Comparison of ENCODE assay signal across 37 cellular contexts in genomic region chr2:194264586-194264985, GRCh38.
"Had no signal": no experiment of that assay in that cellular context is flagged by ENCODE, and none has a peak within 500 bp of the region (broad histone marks: within the 10 kb centered on the region; RNA-seq: fewer than 3 reads in every experiment).

No MANE protein-coding gene starts in this region.

- H3K27ac Mint-ChIP-seq: activated B cell treated with CpG ODN at 0.5 μM for 24 hours; activated CD4-positive, alpha-beta memory T cell treated with anti-CD3 and anti-CD28 coated beads for 36 hours; activated CD4-positive, alpha-beta T cell treated with anti-CD3 and anti-CD28 coated beads, Interleukin-2, amount 10 ng/mL, durations not matched to agents 24 days and 14 days; activated CD8-positive, alpha-beta T cell treated with anti-CD3 and anti-CD28 coated beads for 36 hours; activated naive CD4-positive, alpha-beta T cell treated with anti-CD3 and anti-CD28 coated beads, Interleukin-2, amount 10 ng/mL, durations not matched to agents 7 days and 5 days; activated naive CD4-positive, alpha-beta T cell treated with anti-CD3 and anti-CD28 coated beads, Interleukin-2, amount 50 U/mL, for 24 hours; activated naive CD8-positive, alpha-beta T cell; activated naive CD8-positive, alpha-beta T cell treated with anti-CD3 and anti-CD28 coated beads, Interleukin-2, amount 10 ng/mL, durations not matched to agents 7 days and 5 days; activated naive CD8-positive, alpha-beta T cell treated with anti-CD3 and anti-CD28 coated beads, Interleukin-2, amount 50 U/mL, for 24 hours; activated T-cell treated with anti-CD3 and anti-CD28 coated beads, Interleukin-2, amount 50 U/mL, for 72 hours; activated T-helper 1 cell treated with anti-CD3 and anti-CD28 coated beads, Interleukin-12 subunit alpha, Interleukin-12 subunit beta, Interleukin-2, Interleukin-4 antibody, amounts not matched to agents 30 ng/mL and 10 ng/mL and 1 ng/mL, durations not matched to agents 14 hours and 24 hours and 36 hours; activated T-helper 17 cell treated with anti-CD3 and anti-CD28 coated beads, Interleukin-2, amount 50 U/mL, for 72 hours; brain; T-helper 1 cell treated with Interleukin-12 subunit alpha and Interleukin-12 subunit beta and Interleukin-4 antibody, amounts not matched to agents 30 μg/mL and 1 μg/mL, for 36 hours; T-helper 2 cell treated with Interferon-gamma antibody and Interleukin-4, amounts not matched to agents 5 μg/mL and 100 μg/mL, for 36 hours had no signal

- H3K36me3 ChIP-seq: ascending aorta, cardiac muscle cell, WERI-Rb-1 had no signal

- H3K27me3 Mint-ChIP-seq: activated B cell treated with CpG ODN at 0.5 μM for 24 hours; activated CD4-positive, alpha-beta memory T cell treated with anti-CD3 and anti-CD28 coated beads for 36 hours; activated CD4-positive, alpha-beta T cell treated with anti-CD3 and anti-CD28 coated beads, Interleukin-2, amount 10 ng/mL, durations not matched to agents 24 days and 14 days; activated naive CD4-positive, alpha-beta T cell treated with anti-CD3 and anti-CD28 coated beads, Interleukin-2, amount 10 ng/mL, durations not matched to agents 7 days and 5 days; activated naive CD4-positive, alpha-beta T cell treated with anti-CD3 and anti-CD28 coated beads, Interleukin-2, amount 50 U/mL, for 24 hours; activated naive CD8-positive, alpha-beta T cell; activated naive CD8-positive, alpha-beta T cell treated with anti-CD3 and anti-CD28 coated beads, Interleukin-2, amount 10 ng/mL, durations not matched to agents 7 days and 5 days; activated naive CD8-positive, alpha-beta T cell treated with anti-CD3 and anti-CD28 coated beads, Interleukin-2, amount 50 U/mL, for 24 hours; activated T-helper 17 cell treated with anti-CD3 and anti-CD28 coated beads, Interleukin-2, amount 50 U/mL, for 72 hours; central memory CD8-positive, alpha-beta T cell had no signal

- H3K27ac ChIP-seq: ascending aorta, cardiac muscle cell, WERI-Rb-1 had no signal

- H3K9me3 Mint-ChIP-seq: activated B cell treated with CpG ODN at 0.5 μM for 24 hours; activated CD4-positive, alpha-beta memory T cell treated with anti-CD3 and anti-CD28 coated beads for 36 hours; activated CD4-positive, alpha-beta T cell treated with anti-CD3 and anti-CD28 coated beads, Interleukin-2, amount 10 ng/mL, durations not matched to agents 24 days and 14 days; activated CD8-positive, alpha-beta T cell treated with anti-CD3 and anti-CD28 coated beads for 36 hours; activated naive CD4-positive, alpha-beta T cell treated with anti-CD3 and anti-CD28 coated beads, Interleukin-2, amount 10 ng/mL, durations not matched to agents 7 days and 5 days; activated naive CD4-positive, alpha-beta T cell treated with anti-CD3 and anti-CD28 coated beads, Interleukin-2, amount 50 U/mL, for 24 hours; activated naive CD8-positive, alpha-beta T cell treated with anti-CD3 and anti-CD28 coated beads, Interleukin-2, amount 10 ng/mL, durations not matched to agents 7 days and 5 days; activated naive CD8-positive, alpha-beta T cell treated with anti-CD3 and anti-CD28 coated beads, Interleukin-2, amount 50 U/mL, for 24 hours; activated T-cell treated with anti-CD3 and anti-CD28 coated beads, Interleukin-2, amount 50 U/mL, for 4 hours; activated T-cell treated with anti-CD3 and anti-CD28 coated beads, Interleukin-2, amount 50 U/mL, for 72 hours; activated T-helper 1 cell treated with anti-CD3 and anti-CD28 coated beads, Interleukin-12 subunit alpha, Interleukin-12 subunit beta, Interleukin-2, Interleukin-4 antibody, amounts not matched to agents 30 ng/mL and 10 ng/mL and 1 ng/mL, durations not matched to agents 14 hours and 24 hours and 36 hours; activated T-helper 17 cell treated with anti-CD3 and anti-CD28 coated beads, Interleukin-2, amount 50 U/mL, for 72 hours; brain; T-helper 1 cell treated with Interleukin-12 subunit alpha and Interleukin-12 subunit beta and Interleukin-4 antibody, amounts not matched to agents 30 μg/mL and 1 μg/mL, for 36 hours; T-helper 2 cell treated with Interferon-gamma antibody and Interleukin-4, amounts not matched to agents 5 μg/mL and 100 μg/mL, for 36 hours had no signal

- H3K4me1 Mint-ChIP-seq: activated B cell treated with CpG ODN at 0.5 μM for 24 hours; activated CD4-positive, alpha-beta T cell treated with anti-CD3 and anti-CD28 coated beads, Interleukin-2, amount 10 ng/mL, durations not matched to agents 24 days and 14 days; activated naive CD4-positive, alpha-beta T cell treated with anti-CD3 and anti-CD28 coated beads, Interleukin-2, amount 10 ng/mL, durations not matched to agents 7 days and 5 days; activated naive CD4-positive, alpha-beta T cell treated with anti-CD3 and anti-CD28 coated beads, Interleukin-2, amount 50 U/mL, for 24 hours; activated naive CD8-positive, alpha-beta T cell treated with anti-CD3 and anti-CD28 coated beads, Interleukin-2, amount 10 ng/mL, durations not matched to agents 7 days and 5 days; activated naive CD8-positive, alpha-beta T cell treated with anti-CD3 and anti-CD28 coated beads, Interleukin-2, amount 50 U/mL, for 24 hours; activated T-helper 17 cell treated with anti-CD3 and anti-CD28 coated beads, Interleukin-2, amount 50 U/mL, for 72 hours; central memory CD8-positive, alpha-beta T cell had no signal

- H3K4me1 ChIP-seq: ascending aorta had no signal

- ATAC-seq: activated CD8-positive, alpha-beta T cell treated with anti-CD3 and anti-CD28 coated beads for 36 hours; activated naive CD8-positive, alpha-beta T cell treated with anti-CD3 and anti-CD28 coated beads, Interleukin-2, amount 50 U/mL, for 24 hours; activated T-cell treated with anti-CD3 and anti-CD28 coated beads, Interleukin-2, amount 50 U/mL, for 4 hours; activated T-cell treated with anti-CD3 and anti-CD28 coated beads, Interleukin-2, amount 50 U/mL, for 72 hours; activated T-helper 17 cell treated with anti-CD3 and anti-CD28 coated beads, Interleukin-2, amount 50 U/mL, for 72 hours had no signal

- H3K36me3 Mint-ChIP-seq: activated CD4-positive, alpha-beta memory T cell treated with anti-CD3 and anti-CD28 coated beads for 36 hours; activated naive CD4-positive, alpha-beta T cell treated with anti-CD3 and anti-CD28 coated beads, Interleukin-2, amount 10 ng/mL, durations not matched to agents 7 days and 5 days; activated naive CD4-positive, alpha-beta T cell treated with anti-CD3 and anti-CD28 coated beads, Interleukin-2, amount 50 U/mL, for 24 hours; activated naive CD8-positive, alpha-beta T cell; activated naive CD8-positive, alpha-beta T cell treated with anti-CD3 and anti-CD28 coated beads, Interleukin-2, amount 10 ng/mL, durations not matched to agents 7 days and 5 days; brain had no signal

- H3K9me3 ChIP-seq: ascending aorta had no signal

- H3K4me3 Mint-ChIP-seq: activated B cell treated with CpG ODN at 0.5 μM for 24 hours; activated CD4-positive, alpha-beta memory T cell treated with anti-CD3 and anti-CD28 coated beads for 36 hours; activated CD4-positive, alpha-beta T cell treated with anti-CD3 and anti-CD28 coated beads, Interleukin-2, amount 10 ng/mL, durations not matched to agents 24 days and 14 days; activated CD8-positive, alpha-beta T cell treated with anti-CD3 and anti-CD28 coated beads for 36 hours; activated naive CD4-positive, alpha-beta T cell treated with anti-CD3 and anti-CD28 coated beads, Interleukin-2, amount 10 ng/mL, durations not matched to agents 7 days and 5 days; activated naive CD4-positive, alpha-beta T cell treated with anti-CD3 and anti-CD28 coated beads, Interleukin-2, amount 50 U/mL, for 24 hours; activated naive CD8-positive, alpha-beta T cell; activated naive CD8-positive, alpha-beta T cell treated with anti-CD3 and anti-CD28 coated beads, Interleukin-2, amount 10 ng/mL, durations not matched to agents 7 days and 5 days; activated naive CD8-positive, alpha-beta T cell treated with anti-CD3 and anti-CD28 coated beads, Interleukin-2, amount 50 U/mL, for 24 hours; activated T-cell treated with anti-CD3 and anti-CD28 coated beads, Interleukin-2, amount 50 U/mL, for 4 hours; activated T-cell treated with anti-CD3 and anti-CD28 coated beads, Interleukin-2, amount 50 U/mL, for 72 hours; activated T-helper 1 cell treated with anti-CD3 and anti-CD28 coated beads, Interleukin-12 subunit alpha, Interleukin-12 subunit beta, Interleukin-2, Interleukin-4 antibody, amounts not matched to agents 30 ng/mL and 10 ng/mL and 1 ng/mL, durations not matched to agents 14 hours and 24 hours and 36 hours; activated T-helper 17 cell treated with anti-CD3 and anti-CD28 coated beads, Interleukin-2, amount 50 U/mL, for 72 hours; brain; central memory CD8-positive, alpha-beta T cell; T-helper 1 cell treated with Interleukin-12 subunit alpha and Interleukin-12 subunit beta and Interleukin-4 antibody, amounts not matched to agents 30 μg/mL and 1 μg/mL, for 36 hours; T-helper 2 cell treated with Interferon-gamma antibody and Interleukin-4, amounts not matched to agents 5 μg/mL and 100 μg/mL, for 36 hours had no signal

- DNase-seq: activated B cell treated with CpG ODN at 0.5 μM for 24 hours; activated CD4-positive, alpha-beta memory T cell treated with anti-CD3 and anti-CD28 coated beads for 36 hours; activated CD4-positive, alpha-beta T cell treated with anti-CD3 and anti-CD28 coated beads for 4 hours; activated CD4-positive, alpha-beta T cell treated with anti-CD3 and anti-CD28 coated beads, Interleukin-2, amount 10 ng/mL, durations not matched to agents 24 days and 14 days; activated CD4-positive, alpha-beta T cell treated with anti-CD3 and anti-CD28 coated beads, Interleukin-2, amount 50 U/mL, for 1 hour; activated CD4-positive, alpha-beta T cell treated with anti-CD3 and anti-CD28 coated beads, Interleukin-2, amount 50 U/mL, for 4 hours; activated CD4-positive, CD25-positive, alpha-beta regulatory T cell treated with anti-CD3 and anti-CD28 coated beads, Interleukin-2, amount 50 U/mL, for 72 hours; activated CD8-positive, alpha-beta memory T cell treated with anti-CD3 and anti-CD28 coated beads, Interleukin-2, amount 50 U/mL, for 4 hours; activated CD8-positive, alpha-beta T cell treated with anti-CD3 and anti-CD28 coated beads for 36 hours; activated effector memory CD4-positive, alpha-beta T cell treated with anti-CD3 and anti-CD28 coated beads, Interleukin-2, amount 50 U/mL, for 16 hours; activated gamma-delta T cell treated with Interleukin-2 at 50 U/mL for 16 hours; activated naive CD4-positive, alpha-beta T cell; activated naive CD4-positive, alpha-beta T cell treated with anti-CD3 and anti-CD28 coated beads, Interleukin-2, amount 10 ng/mL, durations not matched to agents 7 days and 5 days; activated naive CD8-positive, alpha-beta T cell treated with anti-CD3 and anti-CD28 coated beads, Interleukin-2, amount 10 ng/mL, durations not matched to agents 7 days and 5 days; activated naive CD8-positive, alpha-beta T cell treated with anti-CD3 and anti-CD28 coated beads, Interleukin-2, amount 50 U/mL, for 24 hours; activated T-cell treated with anti-CD3 and anti-CD28 coated beads for 4 hours; activated T-cell treated with anti-CD3 and anti-CD28 coated beads, Interleukin-2, amount 50 U/mL, for 1 hour; activated T-cell treated with anti-CD3 and anti-CD28 coated beads, Interleukin-2, amount 50 U/mL, for 4 hours; activated T-cell treated with anti-CD3 and anti-CD28 coated beads, Interleukin-2, amount 50 U/mL, for 72 hours; amygdala; anterior cingulate cortex; caudate nucleus; SW 1271; T-helper 1 cell; T-helper 2 cell; T-helper 9 cell; WERI-Rb-1 had no signal

- H3K27me3 ChIP-seq: ascending aorta, cardiac muscle cell had no signal

- H3K4me3 ChIP-seq: ascending aorta, cardiac muscle cell had no signal
